Comparison of ENCODE assay signal across 8 cellular contexts in genomic region chr2:151166410-151166809, GRCh38.
"Had no signal": no experiment of that assay in that cellular context is flagged by ENCODE, and none has a peak within 500 bp of the region (broad histone marks: within the 10 kb centered on the region; RNA-seq: fewer than 3 reads in every experiment).

No MANE protein-coding gene starts in this region.

- H3K9me3 Mint-ChIP-seq: GM23338, H9, IgD-negative memory B cell had no signal

- H3K4me2 ChIP-seq: GM23338 had no signal

- H3K4me3 Mint-ChIP-seq: GM23338, H9, IgD-negative memory B cell had no signal

- H3K36me3 Mint-ChIP-seq: IgD-negative memory B cell had no signal

- H3K27ac Mint-ChIP-seq: GM23338, H9, IgD-negative memory B cell had no signal

- H3K27ac ChIP-seq: HL-60 had no signal

- DNase-seq: H9, HCEC 1CT, KG1 had no signal

- H3K4me3 ChIP-seq: GM23338, K562 had no signal

- ATAC-seq: GM23338, HepG2, K562 had no signal
